ENCODE assay signal across 9 cellular contexts in the genomic region with DNA sequence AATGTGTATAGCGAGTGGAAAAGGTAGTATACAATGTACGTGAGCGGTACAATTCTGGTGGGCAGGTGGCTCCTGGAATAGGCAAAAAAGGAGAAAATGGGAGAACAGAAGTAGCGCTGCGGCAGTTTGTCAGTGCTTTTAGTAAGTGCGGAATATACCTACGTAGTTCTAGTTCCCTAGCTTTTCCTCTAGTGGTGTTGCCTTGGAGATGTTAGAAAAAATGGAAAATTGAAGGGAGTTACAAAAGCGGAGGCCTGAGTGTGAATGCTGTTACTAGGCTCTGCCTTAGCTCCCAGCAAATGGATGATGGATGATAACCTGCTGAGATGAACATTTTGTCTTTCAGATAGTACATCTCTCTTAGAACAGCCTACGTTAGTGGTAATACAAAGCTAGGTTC. TPM values are rescaled to one million over a fixed set of nuclear protein-coding genes. Genes with fewer than 3 reads are reported as not detected.
DNase-seq lines count a peak whose midpoint lies in the region; ATAC-seq and TF ChIP-seq lines count a peak whose summit lies in the region.
"Had no signal": no experiment of that assay in that cellular context is flagged by ENCODE, and none has a peak within 500 bp of the region (broad histone marks: within the 10 kb centered on the region; RNA-seq: fewer than 3 reads in every experiment).

No MANE protein-coding gene starts in this region.

- H3K4me1 Mint-ChIP-seq in brain (peaks cover 63% of the 10 kb centered on the region), naive B cell (peaks cover 9 to 12% (median 12%) of the 10 kb centered on the region in 3 donors)

- WGBS in lower leg skin, 2 donors, result 94 to 95% methylated on average over 9 of the region's 9 CpGs

- TF ChIP-seq POLR2A in lower leg skin (IDR thresholded peaks at IDR 0.05), result no peak

- H3K27me3 Mint-ChIP-seq in brain (peaks cover 6% of the 10 kb centered on the region), naive B cell (peaks cover 0 to 12% (median 3%) of the 10 kb centered on the region in 3 donors)

- POLR2A ChIA-PET in HEK293T (lab: Yijun Ruan, JAX), result interaction anchor here (1.0 to 1.6 kb wide), 6 partner anchors 9 to 28 kb away, joined by 3 to 8 read pairs (median 4); no protein-coding TSS in a partner anchor

- H3K4me3 Mint-ChIP-seq in brain, result peak overlapping the region; percentile 93 to 97 (median 94)
- peak overlapping the region in 7 of 8 donors; percentile 79 to 95 (median 93) for H3K4me3 Mint-ChIP-seq in naive B cell

- intact Hi-C loops in lower leg skin (cut with DNase I; ENCODE audit: low total_unique reads), result no loop called here

- no peaks in the 10 kb centered on the region for H3K9me3 Mint-ChIP-seq in brain
- no peaks in the 10 kb centered on the region for H3K9me3 Mint-ChIP-seq in naive B cell

- no peak overlapping the region for H3K9ac ChIP-seq in KMS-11

- peak overlapping the region; percentile 83 to 100 (median 92) for H3K27ac Mint-ChIP-seq in brain
- H3K27ac Mint-ChIP-seq in naive B cell, result peak overlapping the region in 4 of 6 donors; percentile 10 to 99 (median 80)

- H3K36me3 ChIP-seq in KMS-11 (ENCODE audit: insufficient read depth), result no peaks in the 10 kb centered on the region

- no peak overlapping the region for H3K27ac ChIP-seq in KMS-11

- no peak for TF ChIP-seq CTCF in KMS-11 (conservative IDR thresholded peaks at IDR 0.05; ENCODE audit: low read depth, low read length)
- no peak for TF ChIP-seq CTCF in brain (conservative IDR thresholded peaks at IDR 0.05)
- no peak for TF ChIP-seq CTCF in lower leg skin (IDR thresholded peaks at IDR 0.05)
- TF ChIP-seq CTCF in GM10266 (IDR thresholded peaks at IDR 0.05; ENCODE audit: control insufficient read depth, insufficient read depth, low read depth, missing control alignments), result no peak

- ATAC-seq in naive B cell (ENCODE audit: low read depth in 2 of 2), result no peak

- DNase-seq in Ammon's horn (ENCODE audit: low spot score), result peak; percentile 74
- DNase-seq in naive B cell, result no peak
- DNase-seq in lower leg skin (ENCODE audit: low spot score in 2 of 2), result no peak
- no peak for DNase-seq in mucosa of gallbladder (ENCODE audit: low spot score)
- DNase-seq in GM10266 (ENCODE audit: extremely low spot score), result no peak
- DNase-seq in HEK293T (ENCODE audit: extremely low spot score), result no peak
- DNase-seq: stimulated activated CD4-positive, alpha-beta T cell treated with anti-CD3 and anti-CD28 coated beads, Interleukin-2, amount 100 ng/mL, for 48 hours had no signal

- H3K4me3 ChIP-seq in KMS-11 (IDR thresholded peaks at IDR 0.05; ENCODE audit: insufficient read depth, low read depth, low read length) (no peak overlapping the region), lower leg skin (ENCODE audit: low read depth, poor library complexity, severe bottlenecking) (no peak overlapping the region)

- H3K27me3 ChIP-seq in KMS-11 (ENCODE audit: insufficient read depth, low read depth), result no peaks in the 10 kb centered on the region

- H3K4me2 ChIP-seq in KMS-11, result peak overlapping the region; percentile 81

- H3K4me1 ChIP-seq in KMS-11 (ENCODE audit: low read depth, poor library complexity, severe bottlenecking), result peaks cover 11% of the 10 kb centered on the region

- H2AFZ ChIP-seq in KMS-11 (ENCODE audit: low read depth), result no peak overlapping the region

- CTCF ChIA-PET in HEK293T (lab: Yijun Ruan, JAX), result interaction anchor here (0.6 kb wide), 1 partner anchor 569 kb away, joined by 3 read pairs; no protein-coding TSS in a partner anchor

- peaks cover under 1% of the 10 kb centered on the region for H3K36me3 Mint-ChIP-seq in brain
- H3K36me3 Mint-ChIP-seq in naive B cell, result no peaks in the 10 kb centered on the region

- H3K79me2 ChIP-seq in KMS-11 (ENCODE audit: insufficient read depth, low read depth), result no peaks in the 10 kb centered on the region

- no peaks in the 10 kb centered on the region for H4K20me1 ChIP-seq in KMS-11 (ENCODE audit: insufficient read depth)

TF ChIP-seq in HEK293T, 16 proteins besides CTCF, POLR2A, EP300 and RAD21:
- no peak for TF ChIP-seq TARDBP (IDR thresholded peaks at IDR 0.05)
- no peak for TF ChIP-seq FOXA1 (IDR thresholded peaks at IDR 0.05)
- TF ChIP-seq SP1 (IDR thresholded peaks at IDR 0.05), result no peak
- no peak for TF ChIP-seq NFRKB (IDR thresholded peaks at IDR 0.05)
- TF ChIP-seq ELF4 (IDR thresholded peaks at IDR 0.05), result no peak

RNA-seq across cellular contexts. Expression of a gene that starts 1.1 kb away (rescaled TPM):
- polyA plus RNA-seq in brain (ENCODE audit: insufficient read depth, low read depth, low replicate concordance) (9.7 TPM), naive B cell (ENCODE audit: low read depth in 6 of 6) (1 to 10 TPM in 3 of 6 donors, under 1 TPM in 2, not detected in 1; 0.29 to 3.2 (median 1.3) TPM)
- total RNA-seq in lower leg skin (10 to 100 TPM; 11.6 to 18.6 (median 17.9) TPM), mucosa of gallbladder (21.1 TPM)

RNA-seq across cellular contexts. Expression of a gene that starts 32.8 kb away (rescaled TPM):
- polyA plus RNA-seq in brain (ENCODE audit: insufficient read depth, low read depth, low replicate concordance) (1.4 TPM), naive B cell (ENCODE audit: low read depth in 6 of 6) (1 to 10 TPM in 2 of 6 donors, under 1 TPM in 4; 0.31 to 1.3 (median 0.84) TPM)
- total RNA-seq in lower leg skin (under 1 TPM; 0.17 to 0.62 (median 0.56) TPM), mucosa of gallbladder (1.7 TPM)
